In genomic region chr9:21060919-21061561, GRCh38 we compare ENCODE assay signal across 9 cellular contexts. TPM values are rescaled to one million over a fixed set of nuclear protein-coding genes. Genes with fewer than 3 reads are reported as not detected.
A peak's percentile ranks its signal among the peaks of the same experiment; 100 is the strongest.
DNase-seq lines count a peak whose midpoint lies in the region; FAIRE-seq and TF ChIP-seq lines count a peak whose summit lies in the region.
"Had no signal": no experiment of that assay in that cellular context is flagged by ENCODE, and none has a peak within 500 bp of the region (broad histone marks: within the 10 kb centered on the region; RNA-seq: fewer than 3 reads in every experiment).

No MANE protein-coding gene starts in this region.

- H3K4me3 Mint-ChIP-seq in chondrocyte (ENCODE audit: unreplicated experiment): no peak overlapping the region

- DNase-seq in stimulated activated CD4-positive, alpha-beta T cell treated with anti-CD3 and anti-CD28 coated beads, Interleukin-15, amount 100 ng/mL, for 24 hours: peak; percentile 12
- DNase-seq in stimulated activated CD4-positive, alpha-beta T cell treated with anti-CD3 and anti-CD28 coated beads, Interleukin-1b, Interleukin-23, amount 100 ng/mL, for 48 hours: no peak
- peak; percentile 82 for DNase-seq in KBM-7
- no peak for DNase-seq in chondrocyte (ENCODE audit: low spot score)
- DNase-seq in H54 (ENCODE audit: insufficient read length, low spot score): no peak
- no peak for DNase-seq in NCI-H1092 (lab: John Stamatoyannopoulos, UW)
- DNase-seq in HAP-1 (ENCODE audit: low spot score in 2 of 2): no peak
- no peak for DNase-seq in prostate gland (ENCODE audit: low spot score)
- DNase-seq: BE2C had no signal

- H3K4me1 ChIP-seq in HAP-1: peaks cover 6% of the 10 kb centered on the region
- no peaks in the 10 kb centered on the region for H3K4me1 ChIP-seq in prostate gland (replicated peaks)
- H3K4me1 ChIP-seq: BE2C had no signal

- H3K36me3 Mint-ChIP-seq in chondrocyte (ENCODE audit: low read depth): no peaks in the 10 kb centered on the region

- intact Hi-C loops in prostate gland (cut with DNase I): no loop called here

- H3K27me3 Mint-ChIP-seq in chondrocyte (ENCODE audit: low read depth): no peaks in the 10 kb centered on the region

- no peak overlapping the region for H3K27ac Mint-ChIP-seq in chondrocyte (ENCODE audit: unreplicated experiment)

- no peak overlapping the region for H3K27ac ChIP-seq in prostate gland

- no peak for FAIRE-seq in H54 (lab: Jason Lieb, UNC)

- TF ChIP-seq CTCF in chondrocyte (IDR thresholded peaks at IDR 0.05): peak; percentile 58
- TF ChIP-seq CTCF in prostate gland (IDR thresholded peaks at IDR 0.05): no peak

- peaks cover 9% of the 10 kb centered on the region for H3K4me1 Mint-ChIP-seq in chondrocyte (ENCODE audit: low read depth)

- in situ Hi-C loops in KBM-7 (cut with MboI; ENCODE audit: low pct_unique_long_range_greater_than_20kb, low sequenced_read_pairs): no loop called here
- in situ Hi-C loops in HAP-1 (cut with MboI; ENCODE audit: low sequenced_read_pairs): no loop called here

- WGBS in prostate gland: 36% methylated on average over 2 of the region's 2 CpGs

- H3K36me3 ChIP-seq in HAP-1 (replicated peaks) (no peaks in the 10 kb centered on the region), prostate gland (no peaks in the 10 kb centered on the region)
- H3K36me3 ChIP-seq: BE2C had no signal

- H3K9me3 Mint-ChIP-seq in chondrocyte (ENCODE audit: low read depth): peaks cover 2% of the 10 kb centered on the region

- H3K27me3 ChIP-seq in HAP-1 (ENCODE audit: low read depth): no peaks in the 10 kb centered on the region
- H3K27me3 ChIP-seq in prostate gland (replicated peaks; ENCODE audit: insufficient read depth): no peaks in the 10 kb centered on the region
- H3K27me3 ChIP-seq: BE2C had no signal

- no peak overlapping the region for H3K4me3 ChIP-seq in HAP-1
- H3K4me3 ChIP-seq in prostate gland: no peak overlapping the region

- TF ChIP-seq POLR2A in H54 (IDR thresholded peaks at IDR 0.05; ENCODE audit: low read depth, low read length) (no peak), prostate gland (IDR thresholded peaks at IDR 0.05) (no peak)

- H3K9me3 ChIP-seq in HAP-1: no peaks in the 10 kb centered on the region
- no peaks in the 10 kb centered on the region for H3K9me3 ChIP-seq in prostate gland
- H3K9me3 ChIP-seq: BE2C had no signal

RNA-seq across cellular contexts. Expression of gene IFNB1, which starts 16.7 kb away (rescaled TPM):
- not detected in 3 replicates for total RNA-seq in chondrocyte
- not detected for total RNA-seq in prostate gland

RNA-seq across cellular contexts. Expression of gene HACD4, which starts 29.6 kb away (rescaled TPM):
- 0.97 to 1.3 TPM (median 0.97 TPM) in 3 replicates for total RNA-seq in chondrocyte
- total RNA-seq in prostate gland: 1 to 10 TPM; 2.4 to 3.1 TPM

Comparison
In these comparisons a context has a peak if more than half of its experiments do, and no peak if none do; other contexts are left out.
1. DNase-seq: peak in stimulated activated CD4-positive, alpha-beta T cell treated with anti-CD3 and anti-CD28 coated beads, Interleukin-15, amount 100 ng/mL, for 24 hours (single experiment) and KBM-7 (single experiment); none in stimulated activated CD4-positive, alpha-beta T cell treated with anti-CD3 and anti-CD28 coated beads, Interleukin-1b, Interleukin-23, amount 100 ng/mL, for 48 hours (single experiment), chondrocyte (single experiment), H54 (single experiment), NCI-H1092 (single experiment), HAP-1 (0 of 2) and prostate gland (single experiment).